Comparison of ENCODE assay signal across 18 cellular contexts in the genomic region with DNA sequence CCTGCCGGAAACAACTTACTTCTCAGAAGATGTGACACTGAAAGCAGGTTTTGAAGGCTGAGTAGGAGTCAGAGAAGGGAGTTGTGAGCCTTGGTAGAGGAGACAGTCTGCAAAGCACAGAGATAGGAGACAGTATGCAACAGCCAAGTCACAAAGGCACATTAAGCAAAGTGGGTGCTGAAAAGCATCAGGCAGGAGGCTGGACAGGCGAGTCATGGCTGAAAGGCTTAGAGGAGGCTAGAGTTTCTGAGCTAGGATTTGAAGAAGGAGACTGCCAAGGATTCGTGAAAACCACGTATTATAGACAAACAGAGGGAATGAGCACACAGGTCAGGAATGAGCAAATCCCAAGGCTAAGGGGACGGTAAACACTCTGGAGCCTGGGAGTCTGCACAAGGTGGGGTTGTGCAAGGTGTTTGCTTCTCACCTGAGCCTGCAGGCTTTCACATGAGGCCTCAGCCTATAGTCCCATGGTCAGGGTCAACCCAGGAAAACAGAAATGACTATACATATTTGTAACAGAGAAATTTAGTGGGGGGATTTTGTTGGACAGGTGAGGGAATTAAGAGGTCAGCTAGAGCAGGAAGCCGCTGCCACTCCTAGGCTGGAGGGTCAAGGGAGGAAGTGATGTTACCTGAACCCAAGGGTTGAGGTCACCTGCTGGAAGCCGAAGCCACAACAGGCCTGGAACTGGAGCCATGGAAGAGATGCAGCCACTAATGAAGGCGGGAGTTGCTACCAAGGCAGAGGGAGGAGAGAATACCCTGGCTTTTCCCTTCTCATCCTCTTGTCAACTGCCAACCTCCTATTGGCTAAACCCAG. TPM values are rescaled to one million over a fixed set of nuclear protein-coding genes. Genes with fewer than 3 reads are reported as not detected.
DNase-seq lines count a peak whose midpoint lies in the region; ATAC-seq and TF ChIP-seq lines count a peak whose summit lies in the region.
"Had no signal": no experiment of that assay in that cellular context is flagged by ENCODE, and none has a peak within 500 bp of the region (broad histone marks: within the 10 kb centered on the region; RNA-seq: fewer than 3 reads in every experiment).

No MANE protein-coding gene starts in this region.

- H3K4me1 ChIP-seq in lung (ENCODE audit: control insufficient read depth in 2 of 2, insufficient read depth in 2 of 2, low read length in 2 of 2) = no peaks in the 10 kb centered on the region
- H3K4me1 ChIP-seq: tibial artery had no signal

- H3K9me3 Mint-ChIP-seq in HFFc6 = no peaks in the 10 kb centered on the region

- peak overlapping the region in 1 of 2 donors; percentile 88 for H3K27ac ChIP-seq in lung (ENCODE audit: low read depth in 1 of 2, low read length in 1 of 2)
- H3K27ac ChIP-seq: tibial artery had no signal

- H3K36me3 ChIP-seq in lung (ENCODE audit: control insufficient read depth in 2 of 2, insufficient read depth in 2 of 2, low read length in 2 of 2) = no peaks in the 10 kb centered on the region
- H3K36me3 ChIP-seq: tibial artery had no signal

- no peak overlapping the region for H3K4me3 Mint-ChIP-seq in HFFc6
- H3K4me3 Mint-ChIP-seq: activated CD8-positive, alpha-beta memory T cell treated with anti-CD3 and anti-CD28 coated beads, Interleukin-2, amount 10 ng/mL, durations not matched to agents 7 days and 5 days; neural crest cell had no signal

- ATAC-seq in lung (ENCODE audit: insufficient read depth, low FRiP score) (peak; percentile 84), HG03378 (IDR thresholded peaks at IDR 0.05; ENCODE audit: unreplicated experiment) (no peak), HG03521 (IDR thresholded peaks at IDR 0.05; ENCODE audit: unreplicated experiment) (no peak)
- ATAC-seq: activated CD8-positive, alpha-beta memory T cell treated with anti-CD3 and anti-CD28 coated beads, Interleukin-2, amount 10 ng/mL, durations not matched to agents 7 days and 5 days; right cardiac atrium had no signal

- H3K27me3 ChIP-seq in lung (ENCODE audit: control insufficient read depth, insufficient read depth) = no peaks in the 10 kb centered on the region
- H3K27me3 ChIP-seq: tibial artery had no signal

- H3K4me1 Mint-ChIP-seq in HFFc6 (ENCODE audit: low read depth) = peaks cover 18% of the 10 kb centered on the region
- H3K4me1 Mint-ChIP-seq: activated CD8-positive, alpha-beta memory T cell treated with anti-CD3 and anti-CD28 coated beads, Interleukin-2, amount 10 ng/mL, durations not matched to agents 7 days and 5 days had no signal

- H3K9me3 ChIP-seq in lung (ENCODE audit: control insufficient read depth in 2 of 2, insufficient read depth in 1 of 2, low read length in 1 of 2) = no peaks in the 10 kb centered on the region
- H3K9me3 ChIP-seq: tibial artery had no signal

- 69 to 87% methylated on average over 8 of the region's 8 CpGs for WGBS in lung, 2 donors
- WGBS in lower leg skin, 2 donors = 85% methylated on average over 8 of the region's 8 CpGs

- TF ChIP-seq POLR2A in lower leg skin (IDR thresholded peaks at IDR 0.05) = no peak

- H3K27me3 Mint-ChIP-seq in HFFc6 (ENCODE audit: insufficient read depth) = peaks cover 15% of the 10 kb centered on the region
- H3K27me3 Mint-ChIP-seq: activated CD8-positive, alpha-beta memory T cell treated with anti-CD3 and anti-CD28 coated beads, Interleukin-2, amount 10 ng/mL, durations not matched to agents 7 days and 5 days had no signal

- intact Hi-C loops in lower leg skin (cut with DNase I; ENCODE audit: low total_unique reads) = no loop called here

- DNase-seq in AG08396 (ENCODE audit: low spot score) (peak; percentile 54), HFFc6 (peak; percentile 40), astrocyte of the hippocampus (ENCODE audit: low read depth, low spot score) (peak; percentile 48), lung (ENCODE audit: low spot score) (peak; percentile 73), lower leg skin (ENCODE audit: low spot score in 2 of 2) (no peak)
- no peak for DNase-seq in NK-92 treated with Interleukin-12 subunit alpha and Interleukin-12 subunit beta, amount 100 ng/mL, for 24 hours (lab: John Stamatoyannopoulos, UW)
- DNase-seq: activated CD8-positive, alpha-beta memory T cell treated with anti-CD3 and anti-CD28 coated beads, Interleukin-2, amount 10 ng/mL, durations not matched to agents 7 days and 5 days; activated gamma-delta T cell; Kasumi-1; NCI-H187 treated with DMSO at 0.1 percent for 48 hours; right cardiac atrium; stimulated activated CD4-positive, alpha-beta T cell treated with anti-CD3 and anti-CD28 coated beads, Interleukin-2, amount 100 ng/mL, for 48 hours; T-helper 1 cell; tibial artery had no signal

- H3K4me3 ChIP-seq in lung = no peak overlapping the region
- H3K4me3 ChIP-seq in lower leg skin (ENCODE audit: low read depth, poor library complexity, severe bottlenecking) = no peak overlapping the region
- H3K4me3 ChIP-seq: tibial artery had no signal

- no peak overlapping the region for H3K27ac Mint-ChIP-seq in HFFc6
- H3K27ac Mint-ChIP-seq: activated CD8-positive, alpha-beta memory T cell treated with anti-CD3 and anti-CD28 coated beads, Interleukin-2, amount 10 ng/mL, durations not matched to agents 7 days and 5 days had no signal

- no peaks in the 10 kb centered on the region for H3K36me3 Mint-ChIP-seq in HFFc6 (ENCODE audit: low read depth)
- H3K36me3 Mint-ChIP-seq: activated CD8-positive, alpha-beta memory T cell treated with anti-CD3 and anti-CD28 coated beads, Interleukin-2, amount 10 ng/mL, durations not matched to agents 7 days and 5 days had no signal

- no peak for TF ChIP-seq CTCF in HFFc6 (IDR thresholded peaks at IDR 0.05)
- TF ChIP-seq CTCF in lung (IDR thresholded peaks at IDR 0.05; ENCODE audit: control extremely low read depth, extremely low read depth) = no peak
- TF ChIP-seq CTCF in lower leg skin (IDR thresholded peaks at IDR 0.05) = no peak

RNA-seq across cellular contexts. Expression of a gene that starts 23.1 kb away (rescaled TPM):
- not detected for total RNA-seq in HFFc6 (2021; fragmentation: NEBNext Ultra II Directional; extraction: Animal tissue kit (Norgen Biotek cat#: 25700))
- total RNA-seq in lung = 1 to 10 TPM; 2.9 to 9.9 TPM
- 1 to 10 TPM in 1 of 2 donors, under 1 TPM in 1; 0.45 to 1.1 TPM for polyA plus RNA-seq in lung
- under 1 TPM in 1 of 4 donors, not detected in 3; 0.03 TPM for total RNA-seq in lower leg skin
- total RNA-seq: right cardiac atrium, RPMI7951 had no signal
- polyA plus RNA-seq: right cardiac atrium had no signal

Comparison
In these comparisons a context has a peak if more than half of its experiments do, and no peak if none do; other contexts are left out.
1. DNase-seq: peak in AG08396 (single experiment), HFFc6 (single experiment), astrocyte of the hippocampus (single experiment) and lung (single experiment); none in NK-92 treated with Interleukin-12 subunit alpha and Interleukin-12 subunit beta, amount 100 ng/mL, for 24 hours (single experiment) and lower leg skin (0 of 2).